ENCODE assay signal across 8 cellular contexts in genomic region chr9:132268725-132269352, GRCh38.
DNase-seq lines count a peak whose midpoint lies in the region; ATAC-seq and TF ChIP-seq lines count a peak whose summit lies in the region.

No MANE protein-coding gene starts in this region.

- peak; percentile 72 for TF ChIP-seq CTCF in GM20000 (IDR thresholded peaks at IDR 0.05; ENCODE audit: extremely low read depth, missing control alignments)
- peak; percentile 97 for TF ChIP-seq CTCF in chondrocyte (IDR thresholded peaks at IDR 0.05)
- TF ChIP-seq CTCF in lower leg skin (IDR thresholded peaks at IDR 0.05) = peak in 1 of 3 donors; percentile 56

- no peak for ATAC-seq in GM18520 (IDR thresholded peaks at IDR 0.05; ENCODE audit: unreplicated experiment)

- no peak for TF ChIP-seq POLR2A in lower leg skin (IDR thresholded peaks at IDR 0.05)

- WGBS in lower leg skin, 2 donors = 39 to 42% methylated on average over 10 of the region's 10 CpGs

- H3K27me3 Mint-ChIP-seq in chondrocyte (ENCODE audit: low read depth) = no peaks in the 10 kb centered on the region

- intact Hi-C loops in lower leg skin (cut with DNase I; ENCODE audit: low total_unique reads) = no loop called here

- peaks cover 19% of the 10 kb centered on the region for H3K36me3 Mint-ChIP-seq in chondrocyte (ENCODE audit: low read depth)

- no peaks in the 10 kb centered on the region for H3K9me3 Mint-ChIP-seq in chondrocyte (ENCODE audit: low read depth)

- no peak overlapping the region for H3K4me3 ChIP-seq in lower leg skin (ENCODE audit: low read depth, poor library complexity, severe bottlenecking)

- peaks cover 8% of the 10 kb centered on the region for H3K4me1 Mint-ChIP-seq in chondrocyte (ENCODE audit: low read depth)

- no peak overlapping the region for H3K4me3 Mint-ChIP-seq in chondrocyte (ENCODE audit: unreplicated experiment)

- H3K27ac Mint-ChIP-seq in chondrocyte (ENCODE audit: unreplicated experiment) = peak overlapping the region; percentile 64

- DNase-seq in A172 (ENCODE audit: low spot score) (peak; percentile 76), GM20000 (ENCODE audit: low spot score) (peak; percentile 63), NCI-H2227 treated with DMSO at 0.1 percent for 48 hours (lab: John Stamatoyannopoulos, UW) (peak; percentile 52), chondrocyte (ENCODE audit: low spot score) (no peak), lower leg skin (ENCODE audit: low spot score in 2 of 2) (peak; percentile 41 to 93)
- DNase-seq in activated CD4-positive, alpha-beta T cell treated with anti-CD3 and anti-CD28 coated beads for 4 hours = peak; percentile 53 to 73
- peak; percentile 15 for DNase-seq in stimulated activated CD8-positive, alpha-beta memory T cell treated with anti-CD3 and anti-CD28 coated beads, Interleukin-12 subunit alpha, Interleukin-12 subunit beta, amount 100 ng/mL, for 24 hours (ENCODE audit: extremely low read depth)
